10 cellular contexts compared by ENCODE assay signal in the genomic region with DNA sequence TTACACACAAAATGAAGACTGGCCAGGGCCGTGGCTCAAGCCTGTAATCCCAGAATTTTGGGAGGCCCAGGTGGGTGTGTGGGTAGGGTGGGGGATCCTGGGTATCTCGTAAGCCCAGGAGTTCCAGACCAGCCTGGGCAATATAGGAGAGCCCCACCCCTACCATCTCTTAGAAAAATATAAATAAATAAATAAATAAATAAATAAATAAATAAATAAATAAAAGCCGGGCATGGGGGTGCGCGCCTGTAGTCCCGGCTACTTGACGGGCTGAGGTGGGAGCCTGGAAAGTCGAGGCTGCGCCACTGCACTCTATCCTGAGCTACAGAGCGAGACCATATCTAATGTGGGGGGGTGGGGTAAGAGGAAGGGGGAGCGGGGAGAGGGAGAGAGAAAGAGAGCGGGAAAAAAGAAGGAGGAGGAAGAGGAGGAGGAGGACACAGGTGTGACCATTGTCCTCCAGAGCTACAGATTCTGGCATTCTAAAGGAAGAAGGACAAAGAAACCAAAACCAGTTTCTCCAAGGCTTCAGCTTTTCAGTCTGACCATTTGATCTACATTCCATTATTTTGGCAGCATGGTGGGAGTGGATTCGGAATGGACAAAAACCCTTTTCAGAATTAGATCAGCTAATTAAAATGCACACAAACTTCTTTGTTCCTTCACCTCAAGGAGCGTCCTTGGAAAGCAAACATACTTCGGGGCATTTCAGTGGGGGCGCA. TPM values are rescaled to one million over a fixed set of nuclear protein-coding genes. Genes with fewer than 3 reads are reported as not detected.
DNase-seq lines count a peak whose midpoint lies in the region; ATAC-seq and TF ChIP-seq lines count a peak whose summit lies in the region.
"Had no signal": no experiment of that assay in that cellular context is flagged by ENCODE, and none has a peak within 500 bp of the region (broad histone marks: within the 10 kb centered on the region; RNA-seq: fewer than 3 reads in every experiment).

No MANE protein-coding gene starts in this region.

- in situ Hi-C loops in mammary epithelial cell (cut with MboI; ENCODE audit: low sequenced_read_pairs in 2 of 2) (loop anchor here in 1 of 2 donors (10.0 kb wide), 1 partner anchor 55 kb away; no protein-coding TSS in a partner anchor), ACHN (cut with HindIII; ENCODE audit: low pct_ligation_motif_present, low pct_unique_long_range_greater_than_20kb, low sequenced_read_pairs) (no loop called here)

- H3K27ac ChIP-seq in mammary epithelial cell (ENCODE audit: insufficient read depth, low read depth, low read length) (peak overlapping the region; percentile 69), lower lobe of right lung (no peak overlapping the region), tibial artery (no peak overlapping the region)
- H3K27ac ChIP-seq: BLaER1 treated with 17β-estradiol and CSF1 and Interleukin-3, amounts not matched to agents 10 nM and 100 nM had no signal

- peaks cover 15% of the 10 kb centered on the region for H3K4me1 Mint-ChIP-seq in activated T-cell treated with anti-CD3 and anti-CD28 coated beads, Interleukin-2, amount 50 U/mL, for 4 hours (ENCODE audit: low read depth)

- peaks cover 34% of the 10 kb centered on the region for H3K27me3 Mint-ChIP-seq in activated T-cell treated with anti-CD3 and anti-CD28 coated beads, Interleukin-2, amount 50 U/mL, for 4 hours (ENCODE audit: low read depth)

- H3K4me3 ChIP-seq in mammary epithelial cell (replicated peaks in 1 of 3; ENCODE audit: insufficient read depth in 1 of 3, low read depth in 2 of 3, low read length in 3 of 3) (peak overlapping the region; percentile 88 to 93 (median 89)), lower lobe of right lung (peak overlapping the region; percentile 54), tibial artery (peak overlapping the region; percentile 33 to 49)
- H3K4me3 ChIP-seq: BLaER1 treated with 17β-estradiol and CSF1 and Interleukin-3, amounts not matched to agents 10 nM and 100 nM had no signal

- CTCF ChIA-PET in mammary epithelial cell (lab: Charles Lee; ENCODE audit: low non-redundant PET): interaction anchor here (1.1 kb wide), 1 partner anchor 18 kb away, joined by 21 read pairs; no protein-coding TSS in a partner anchor

- H3K4me2 ChIP-seq in mammary epithelial cell (ENCODE audit: insufficient read depth, low read depth, low read length): peak overlapping the region; percentile 79
- H3K4me2 ChIP-seq: BLaER1 treated with 17β-estradiol and CSF1 and Interleukin-3, amounts not matched to agents 10 nM and 100 nM had no signal

- no peaks in the 10 kb centered on the region for H3K9me3 Mint-ChIP-seq in activated T-cell treated with anti-CD3 and anti-CD28 coated beads, Interleukin-2, amount 50 U/mL, for 4 hours

- WGBS in mammary epithelial cell (ENCODE audit: low coverage, missing lambda C conversion rate): 43% methylated on average over 8 of the region's 16 CpGs

- peak overlapping the region; percentile 79 for H3K9ac ChIP-seq in mammary epithelial cell (ENCODE audit: insufficient read depth, low read length)
- H3K9ac ChIP-seq: BLaER1 treated with 17β-estradiol and CSF1 and Interleukin-3, amounts not matched to agents 10 nM and 100 nM had no signal

- H3K36me3 Mint-ChIP-seq in activated T-cell treated with anti-CD3 and anti-CD28 coated beads, Interleukin-2, amount 50 U/mL, for 4 hours (ENCODE audit: insufficient read depth): no peaks in the 10 kb centered on the region

- peak overlapping the region; percentile 61 for H3K4me3 Mint-ChIP-seq in activated T-cell treated with anti-CD3 and anti-CD28 coated beads, Interleukin-2, amount 50 U/mL, for 4 hours

- TF ChIP-seq CTCF in mammary epithelial cell (conservative IDR thresholded peaks at IDR 0.05 in 1 of 2, IDR thresholded peaks at IDR 0.05 in 1 of 2; ENCODE audit: extremely low read depth in 1 of 2, insufficient read depth in 1 of 2, low read depth in 1 of 2, low read length in 2 of 2): no peak
- TF ChIP-seq CTCF in lower lobe of right lung (IDR thresholded peaks at IDR 0.05): no peak
- TF ChIP-seq CTCF in tibial artery (IDR thresholded peaks at IDR 0.05): no peak

- H3K36me3 ChIP-seq in mammary epithelial cell (ENCODE audit: insufficient read depth, low read length): no peaks in the 10 kb centered on the region
- H3K36me3 ChIP-seq in lower lobe of right lung: no peaks in the 10 kb centered on the region
- no peaks in the 10 kb centered on the region for H3K36me3 ChIP-seq in tibial artery
- H3K36me3 ChIP-seq: BLaER1 treated with 17β-estradiol and CSF1 and Interleukin-3, amounts not matched to agents 10 nM and 100 nM had no signal

- H3K27me3 ChIP-seq in mammary epithelial cell (ENCODE audit: insufficient read depth, low read length) (no peaks in the 10 kb centered on the region), lower lobe of right lung (ENCODE audit: low read depth) (peaks cover 15% of the 10 kb centered on the region), tibial artery (peaks cover 0 to 29% of the 10 kb centered on the region in 2 donors)
- H3K27me3 ChIP-seq: BLaER1 treated with 17β-estradiol and CSF1 and Interleukin-3, amounts not matched to agents 10 nM and 100 nM had no signal

- dilution Hi-C loops in mammary epithelial cell (cut with HindIII; ENCODE audit: low sequenced_read_pairs): no loop called here

- H2AFZ ChIP-seq in mammary epithelial cell (ENCODE audit: low read depth, low read length): peak overlapping the region; percentile 92

- DNase-seq in activated T-cell treated with anti-CD3 and anti-CD28 coated beads, Interleukin-2, amount 50 U/mL, for 4 hours: no peak
- no peak for DNase-seq in activated T-cell treated with anti-CD3 and anti-CD28 coated beads, Interleukin-2, amount 50 U/mL, for 48 hours
- DNase-seq in mammary epithelial cell: no peak
- no peak for DNase-seq in lower lobe of right lung
- no peak for DNase-seq in tibial artery
- no peak for DNase-seq in ACHN

- ATAC-seq in activated T-cell treated with anti-CD3 and anti-CD28 coated beads, Interleukin-2, amount 50 U/mL, for 4 hours: no peak
- ATAC-seq in lower lobe of right lung: no peak
- ATAC-seq in HG02610 (IDR thresholded peaks at IDR 0.05; ENCODE audit: unreplicated experiment): no peak
- no peak for ATAC-seq in GM21528 (IDR thresholded peaks at IDR 0.05; ENCODE audit: low FRiP score, unreplicated experiment)

- peaks cover 41% of the 10 kb centered on the region for H3K79me2 ChIP-seq in mammary epithelial cell (ENCODE audit: insufficient read depth, low read length)

- no peaks in the 10 kb centered on the region for H4K20me1 ChIP-seq in mammary epithelial cell (ENCODE audit: insufficient read depth, low read length)
- H4K20me1 ChIP-seq: BLaER1 treated with 17β-estradiol and CSF1 and Interleukin-3, amounts not matched to agents 10 nM and 100 nM had no signal

- intact Hi-C loops in mammary epithelial cell (cut with micrococcal nuclease): loop anchor here (1.0 to 5.0 kb wide), 2 partner anchors 9 to 1763 kb away; no protein-coding TSS in a partner anchor
- intact Hi-C loops in lower lobe of right lung (cut with DNase I): no loop called here
- intact Hi-C loops in tibial artery (cut with DNase I; ENCODE audit: low total_unique reads): no loop called here

- no TSS peak for BruUV-seq in mammary epithelial cell (replicated peaks; lab: Mats Ljungman, UMichigan)

- no peaks in the 10 kb centered on the region for H3K9me3 ChIP-seq in mammary epithelial cell (replicated peaks; ENCODE audit: insufficient read depth, low read length)
- no peaks in the 10 kb centered on the region for H3K9me3 ChIP-seq in lower lobe of right lung
- no peaks in the 10 kb centered on the region for H3K9me3 ChIP-seq in tibial artery

- H3K4me1 ChIP-seq in mammary epithelial cell (ENCODE audit: insufficient read depth, low read length): peaks cover 10% of the 10 kb centered on the region
- peaks cover 20% of the 10 kb centered on the region for H3K4me1 ChIP-seq in lower lobe of right lung
- peaks cover 0 to 23% (median 15%) of the 10 kb centered on the region in 4 donors for H3K4me1 ChIP-seq in tibial artery

RNA-seq across cellular contexts. Expression of a gene that starts 0.6 kb away (rescaled TPM):
- under 1 TPM in 1 of 3 donors, not detected in 2; 0.25 TPM for total RNA-seq in activated T-cell treated with anti-CD3 and anti-CD28 coated beads, Interleukin-2, amount 50 U/mL, for 4 hours
- total RNA-seq in mammary epithelial cell (10 to 100 TPM; 22.7 to 39.8 TPM), lower lobe of right lung (4.1 TPM)
- polyA plus RNA-seq in mammary epithelial cell: 12.1 TPM
- polyA minus RNA-seq in mammary epithelial cell: 5.4 TPM

RNA-seq across cellular contexts. Expression of a gene that starts 50.1 kb away (rescaled TPM):
- total RNA-seq in activated T-cell treated with anti-CD3 and anti-CD28 coated beads, Interleukin-2, amount 50 U/mL, for 4 hours: not detected
- total RNA-seq in mammary epithelial cell (not detected), lower lobe of right lung (not detected)
- polyA plus RNA-seq in mammary epithelial cell: not detected
- not detected for polyA minus RNA-seq in mammary epithelial cell
- total RNA-seq: dermis microvascular lymphatic vessel endothelial cell had no signal
